Comparison of ENCODE assay signal across 11 cellular contexts in the genomic region with DNA sequence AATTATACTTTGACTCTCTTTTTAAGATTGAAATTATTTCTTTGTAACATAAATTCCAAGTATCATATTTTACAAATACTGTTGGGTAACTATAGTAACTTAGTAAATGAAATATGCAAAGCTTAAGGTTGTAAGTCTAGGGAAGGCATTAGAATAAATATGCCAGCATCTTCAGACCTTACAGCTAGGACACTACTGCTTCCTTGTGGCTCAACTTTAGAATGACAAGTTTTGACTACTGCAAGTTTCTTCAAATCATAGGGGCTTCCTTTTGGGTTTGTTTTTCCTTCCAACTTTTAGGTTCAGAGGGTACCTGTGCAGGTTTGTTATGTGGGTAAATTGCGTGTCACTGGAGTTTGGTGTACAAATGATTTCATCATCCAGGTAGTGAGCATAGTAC. TPM values are rescaled to one million over a fixed set of nuclear protein-coding genes. Genes with fewer than 3 reads are reported as not detected.
DNase-seq lines count a peak whose midpoint lies in the region; ATAC-seq, FAIRE-seq and TF ChIP-seq lines count a peak whose summit lies in the region.
"Had no signal": no experiment of that assay in that cellular context is flagged by ENCODE, and none has a peak within 500 bp of the region (broad histone marks: within the 10 kb centered on the region; RNA-seq: fewer than 3 reads in every experiment).

No MANE protein-coding gene starts in this region.

- H3K14ac ChIP-seq in mesenchymal stem cell (ENCODE audit: low read length in 2 of 2), result no peak overlapping the region

- no peaks in the 10 kb centered on the region for H4K20me1 ChIP-seq in astrocyte (ENCODE audit: insufficient read depth, low read length)

- no peak overlapping the region for H3K27ac ChIP-seq in astrocyte (ENCODE audit: low read depth, low read length)
- no peak overlapping the region for H3K27ac ChIP-seq in mesenchymal stem cell (ENCODE audit: low read length, poor library complexity, severe bottlenecking)

- no peak overlapping the region for H3K18ac ChIP-seq in mesenchymal stem cell (ENCODE audit: low read depth in 1 of 2, low read length in 2 of 2)

- H4K8ac ChIP-seq in mesenchymal stem cell (ENCODE audit: low read length), result no peak overlapping the region

- H2BK120ac ChIP-seq in mesenchymal stem cell (ENCODE audit: low read depth, low read length), result no peak overlapping the region

- H2BK12ac ChIP-seq in mesenchymal stem cell (ENCODE audit: low read length in 2 of 2), result no peak overlapping the region

- WGBS in mesenchymal stem cell, result no CpG with 5 or more reads among the region's 1 CpG

- no peaks in the 10 kb centered on the region for H3K4me1 Mint-ChIP-seq in astrocyte (ENCODE audit: low read depth, unreplicated experiment)
- H3K4me1 Mint-ChIP-seq: memory B cell had no signal

- H3K27me3 Mint-ChIP-seq in astrocyte (ENCODE audit: low read depth, unreplicated experiment), result peaks cover 7% of the 10 kb centered on the region

- H4K91ac ChIP-seq in mesenchymal stem cell (ENCODE audit: low read length), result no peak overlapping the region

- TF ChIP-seq CTCF in astrocyte (IDR thresholded peaks at IDR 0.05; ENCODE audit: insufficient read depth, low read depth, low read length), result peak; percentile 9

- H3K27ac Mint-ChIP-seq in astrocyte (ENCODE audit: unreplicated experiment), result no peak overlapping the region
- H3K27ac Mint-ChIP-seq: memory B cell had no signal

- H3K9ac ChIP-seq in astrocyte (ENCODE audit: low read length), result no peak overlapping the region
- peak overlapping the region; percentile 52 for H3K9ac ChIP-seq in mesenchymal stem cell (ENCODE audit: low read length)

- H3K36me3 ChIP-seq in astrocyte (ENCODE audit: insufficient read depth, low read length) (no peaks in the 10 kb centered on the region), mesenchymal stem cell (ENCODE audit: control insufficient read depth in 1 of 2, insufficient read depth in 2 of 2, low read depth in 1 of 2, low read length in 2 of 2) (no peaks in the 10 kb centered on the region)

- no peak overlapping the region for H2BK15ac ChIP-seq in mesenchymal stem cell (ENCODE audit: low read depth, poor library complexity, severe bottlenecking)

- DNase-seq in CMK (ENCODE audit: low read depth) (peak; percentile 21), astrocyte (ENCODE audit: low read depth) (peak; percentile 10), mesenchymal stem cell (peak; percentile 20)
- DNase-seq in Jurkat, Clone E6-1 (ENCODE audit: low read depth, low spot score), result peak; percentile 31
- no peak for DNase-seq in stimulated activated CD4-positive, alpha-beta T cell treated with anti-CD3 and anti-CD28 coated beads, Interleukin-12 subunit alpha, Interleukin-12 subunit beta, amount 100 ng/mL, for 4 hours
- DNase-seq in effector CD4-positive, alpha-beta T cell, result no peak

- no peak overlapping the region for H2BK5ac ChIP-seq in mesenchymal stem cell (ENCODE audit: low read depth, low read length, poor library complexity, severe bottlenecking)

- H3K4me2 ChIP-seq in astrocyte (ENCODE audit: low read length), result no peak overlapping the region
- no peak overlapping the region for H3K4me2 ChIP-seq in mesenchymal stem cell (ENCODE audit: low read length, poor library complexity, severe bottlenecking)

- H3K79me1 ChIP-seq in mesenchymal stem cell (replicated peaks; ENCODE audit: low read length, poor library complexity, severe bottlenecking), result no peaks in the 10 kb centered on the region

- H2AFZ ChIP-seq in astrocyte (ENCODE audit: low read depth, low read length), result no peak overlapping the region
- H2AFZ ChIP-seq in mesenchymal stem cell (ENCODE audit: low read depth, low read length), result no peak overlapping the region

- H3K4me1 ChIP-seq in astrocyte (ENCODE audit: insufficient read depth, low read length), result no peaks in the 10 kb centered on the region
- H3K4me1 ChIP-seq in mesenchymal stem cell (ENCODE audit: control insufficient read depth, insufficient read depth, low read depth, low read length), result no peaks in the 10 kb centered on the region

- no peak overlapping the region for H3K4ac ChIP-seq in mesenchymal stem cell (ENCODE audit: low read depth in 1 of 2, low read length in 2 of 2)

- H3K4me3 Mint-ChIP-seq in astrocyte (ENCODE audit: unreplicated experiment), result no peak overlapping the region
- H3K4me3 Mint-ChIP-seq: memory B cell had no signal

- no peaks in the 10 kb centered on the region for H3K36me3 Mint-ChIP-seq in astrocyte (ENCODE audit: low read depth, unreplicated experiment)

- ATAC-seq in GM21786 (IDR thresholded peaks at IDR 0.05; ENCODE audit: unreplicated experiment), result no peak
- no peak for ATAC-seq in HG03039 (IDR thresholded peaks at IDR 0.05; ENCODE audit: unreplicated experiment)

- no peak overlapping the region for H3K4me3 ChIP-seq in Jurkat, Clone E6-1 (ENCODE audit: low read length)
- H3K4me3 ChIP-seq in astrocyte (ENCODE audit: insufficient read depth, low read depth, low read length) (no peak overlapping the region), mesenchymal stem cell (ENCODE audit: insufficient read depth in 1 of 2, low read depth in 1 of 2, low read length in 2 of 2) (no peak overlapping the region)

- no peak for FAIRE-seq in astrocyte (lab: Jason Lieb, UNC)

- no peak overlapping the region for H2AK5ac ChIP-seq in mesenchymal stem cell (ENCODE audit: low read length, severe bottlenecking)

- H3K9me3 Mint-ChIP-seq in astrocyte (ENCODE audit: unreplicated experiment), result peaks cover 4% of the 10 kb centered on the region

- no peaks in the 10 kb centered on the region for H3K79me2 ChIP-seq in astrocyte (ENCODE audit: insufficient read depth, low read length)

- H3K23ac ChIP-seq in mesenchymal stem cell (ENCODE audit: low read length in 2 of 2), result no peak overlapping the region

- H3K9me3 ChIP-seq in astrocyte (ENCODE audit: insufficient read depth, low read depth, low read length), result peaks cover 1% of the 10 kb centered on the region
- no peaks in the 10 kb centered on the region for H3K9me3 ChIP-seq in mesenchymal stem cell (ENCODE audit: control insufficient read depth, low read length)

- H3K27me3 ChIP-seq in astrocyte (ENCODE audit: insufficient read depth, low read length), result no peaks in the 10 kb centered on the region
- peaks cover 0 to 3% of the 10 kb centered on the region in 2 experiments for H3K27me3 ChIP-seq in mesenchymal stem cell (ENCODE audit: control insufficient read depth in 1 of 2, insufficient read depth in 1 of 2, low read length in 2 of 2)

RNA-seq across cellular contexts. Expression of a gene that starts 17.7 kb away (rescaled TPM):
- not detected for polyA plus RNA-seq in Jurkat, Clone E6-1 (2012; ENCODE audit: insufficient read depth, insufficient read length)
- total RNA-seq in astrocyte, result not detected in 2 replicates
- not detected for polyA plus RNA-seq in mesenchymal stem cell (2013, experiment 1 of 2)
- not detected for polyA plus RNA-seq in mesenchymal stem cell (2013, experiment 2 of 2)
- total RNA-seq: activated CD8-positive, alpha-beta memory T cell treated with anti-CD3 and anti-CD28 coated beads for 36 hours; urinary bladder had no signal
- polyA plus RNA-seq: urinary bladder had no signal

RNA-seq across cellular contexts. Expression of a gene that starts 27.6 kb away (rescaled TPM):
- 1.3 TPM for polyA plus RNA-seq in Jurkat, Clone E6-1 (2012; ENCODE audit: insufficient read depth, insufficient read length)
- total RNA-seq in astrocyte, result 1.2 and 1.8 TPM in 2 replicates
- not detected for polyA plus RNA-seq in mesenchymal stem cell (2013, experiment 1 of 2)
- polyA plus RNA-seq in mesenchymal stem cell (2013, experiment 2 of 2), result not detected
- total RNA-seq: activated CD8-positive, alpha-beta memory T cell treated with anti-CD3 and anti-CD28 coated beads for 36 hours had no signal

Comparison
In these comparisons a context has a peak if more than half of its experiments do, and no peak if none do; other contexts are left out.
1. DNase-seq: peak in CMK (single experiment), Jurkat, Clone E6-1 (single experiment), astrocyte (single experiment) and mesenchymal stem cell (single experiment); none in stimulated activated CD4-positive, alpha-beta T cell treated with anti-CD3 and anti-CD28 coated beads, Interleukin-12 subunit alpha, Interleukin-12 subunit beta, amount 100 ng/mL, for 4 hours (single experiment) and effector CD4-positive, alpha-beta T cell (single experiment).